ENCODE assay signal across 1 cellular context in the genomic region with DNA sequence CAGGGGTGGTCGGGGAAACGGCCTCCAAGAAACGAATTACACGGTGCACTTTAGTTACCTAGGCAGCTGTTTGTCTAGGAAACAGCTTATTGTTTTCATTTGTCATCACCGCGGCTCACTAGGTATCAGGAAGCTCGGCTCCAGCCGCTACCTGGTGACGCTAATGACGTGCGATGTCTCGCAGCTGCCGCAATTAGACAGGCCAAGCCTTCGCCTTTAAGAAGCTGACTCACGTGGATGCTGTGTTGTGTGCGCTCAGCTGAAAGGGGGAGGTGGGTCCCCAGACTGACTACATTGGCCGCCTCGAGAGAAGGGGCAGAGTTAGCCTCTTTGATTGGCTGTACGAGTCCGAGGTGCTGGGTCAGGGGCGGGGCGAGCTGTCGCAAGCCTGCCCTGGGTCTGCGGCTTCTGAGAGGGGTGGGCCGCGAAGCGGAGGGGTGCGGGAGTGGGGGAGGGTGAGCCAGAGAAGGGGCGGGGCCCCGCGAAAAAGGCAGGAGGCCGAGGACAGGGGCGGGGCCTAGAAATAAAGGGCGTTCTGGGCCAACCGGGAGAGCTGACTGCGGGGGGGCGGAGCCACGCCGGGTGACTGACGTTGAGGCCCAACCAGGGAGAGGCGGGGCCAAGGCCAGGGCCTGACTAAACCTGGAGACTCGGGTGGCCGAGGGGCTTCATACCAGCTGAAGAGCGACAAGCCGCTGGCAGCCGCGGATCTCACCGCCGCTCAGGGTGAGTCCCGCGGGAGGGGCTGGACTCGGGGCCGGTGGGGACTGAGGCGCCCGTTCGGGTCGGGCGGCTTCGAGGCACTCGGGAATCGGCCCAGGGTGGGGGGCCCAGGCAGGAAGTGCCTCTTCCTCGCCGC.
A peak's percentile ranks its signal among the peaks of the same experiment; 100 is the strongest.
TF ChIP-seq lines count a peak whose summit lies in the region.

YPEL5 (plus strand) TSS at position 671 of the 859 bp plus-strand sequence. CDS start 9,645 bp downstream, outside the sequence.

TF ChIP-seq in HEK293, 187 proteins besides CTCF, POLR2A, EP300 and RAD21 (continued from another document and continues in another):
- TF ChIP-seq, protein P1, sequence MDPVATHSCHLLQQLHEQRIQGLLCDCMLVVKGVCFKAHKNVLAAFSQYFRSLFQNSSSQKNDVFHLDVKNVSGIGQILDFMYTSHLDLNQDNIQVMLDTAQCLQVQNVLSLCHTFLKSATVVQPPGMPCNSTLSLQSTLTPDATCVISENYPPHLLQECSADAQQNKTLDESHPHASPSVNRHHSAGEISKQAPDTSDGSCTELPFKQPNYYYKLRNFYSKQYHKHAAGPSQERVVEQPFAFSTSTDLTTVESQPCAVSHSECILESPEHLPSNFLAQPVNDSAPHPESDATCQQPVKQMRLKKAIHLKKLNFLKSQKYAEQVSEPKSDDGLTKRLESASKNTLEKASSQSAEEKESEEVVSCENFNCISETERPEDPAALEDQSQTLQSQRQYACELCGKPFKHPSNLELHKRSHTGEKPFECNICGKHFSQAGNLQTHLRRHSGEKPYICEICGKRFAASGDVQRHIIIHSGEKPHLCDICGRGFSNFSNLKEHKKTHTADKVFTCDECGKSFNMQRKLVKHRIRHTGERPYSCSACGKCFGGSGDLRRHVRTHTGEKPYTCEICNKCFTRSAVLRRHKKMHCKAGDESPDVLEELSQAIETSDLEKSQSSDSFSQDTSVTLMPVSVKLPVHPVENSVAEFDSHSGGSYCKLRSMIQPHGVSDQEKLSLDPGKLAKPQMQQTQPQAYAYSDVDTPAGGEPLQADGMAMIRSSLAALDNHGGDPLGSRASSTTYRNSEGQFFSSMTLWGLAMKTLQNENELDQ (tag by site-specific recombination; IDR thresholded peaks at IDR 0.05; ENCODE audit: low read depth), result no peak
- TF ChIP-seq PRDM1 (tag by site-specific recombination; IDR thresholded peaks at IDR 0.05) (no peak), ZNF837 (tag by site-specific recombination; IDR thresholded peaks at IDR 0.05) (no peak), ZSCAN16 (tag by site-specific recombination; IDR thresholded peaks at IDR 0.05) (no peak), ZNF529 (tag by site-specific recombination; IDR thresholded peaks at IDR 0.05; ENCODE audit: insufficient replicate concordance) (no peak), ZNF433 (tag by site-specific recombination; IDR thresholded peaks at IDR 0.05; ENCODE audit: low read depth) (no peak), ZNF223 (tag by site-specific recombination; IDR thresholded peaks at IDR 0.05) (no peak), HIC1 (tag by site-specific recombination; IDR thresholded peaks at IDR 0.05) (no peak), SALL2 (tag by site-specific recombination; IDR thresholded peaks at IDR 0.05; ENCODE audit: borderline replicate concordance) (no peak), OSR2 (tag by site-specific recombination; IDR thresholded peaks at IDR 0.05) (peak; percentile 80), ZNF548 (tag by site-specific recombination; IDR thresholded peaks at IDR 0.05) (no peak), ZNF16 (tag by site-specific recombination; IDR thresholded peaks at IDR 0.05; ENCODE audit: low read depth) (no peak), KLF9 (tag by site-specific recombination; IDR thresholded peaks at IDR 0.05; ENCODE audit: low read depth) (0 out of 2 replicates have a peak, but pooled peaks have one; percentile 55), ZNF140 (tag by site-specific recombination; IDR thresholded peaks at IDR 0.05) (no peak), ZNF658 (tag by site-specific recombination; IDR thresholded peaks at IDR 0.05) (no peak), HOXD13 (CRISPR knock-in tag; IDR thresholded peaks at IDR 0.05; ENCODE audit: borderline replicate concordance) (no peak), ZFP3 (tag by site-specific recombination; IDR thresholded peaks at IDR 0.05; ENCODE audit: low read depth) (no peak), ZNF132 (tag by site-specific recombination; IDR thresholded peaks at IDR 0.05; ENCODE audit: borderline replicate concordance) (no peak), SP7 (tag by site-specific recombination; IDR thresholded peaks at IDR 0.05) (0 out of 2 replicates have a peak, but pooled peaks have one; percentile 19), SCRT1 (tag by site-specific recombination; IDR thresholded peaks at IDR 0.05; ENCODE audit: borderline replicate concordance) (no peak), YY1 (tag by site-specific recombination; IDR thresholded peaks at IDR 0.05) (no peak), FEZF1 (tag by site-specific recombination; IDR thresholded peaks at IDR 0.05) (no peak), ZBTB17 (tag by site-specific recombination; IDR thresholded peaks at IDR 0.05) (peak; percentile 67; the same call in 1 of the 2 replicates), ZNF501 (tag by site-specific recombination; IDR thresholded peaks at IDR 0.05) (no peak), ZNF266 (tag by site-specific recombination; IDR thresholded peaks at IDR 0.05; ENCODE audit: low read depth) (no peak), ZNF19 (tag by site-specific recombination; IDR thresholded peaks at IDR 0.05; ENCODE audit: low read depth) (no peak), ZNF449 (tag by site-specific recombination; IDR thresholded peaks at IDR 0.05) (peak; percentile 61; the same call in 1 of the 2 replicates), MZF1 (tag by site-specific recombination; IDR thresholded peaks at IDR 0.05; ENCODE audit: borderline replicate concordance) (no peak), ZBTB11 (tag by site-specific recombination; conservative IDR thresholded peaks at IDR 0.05; ENCODE audit: low read depth) (no peak), KLF7 (tag by site-specific recombination; IDR thresholded peaks at IDR 0.05; ENCODE audit: borderline replicate concordance) (no peak), ZBTB48 (tag by site-specific recombination; IDR thresholded peaks at IDR 0.05) (peak; percentile 76; the same call in 1 of the 2 replicates), ZNF146 (tag by site-specific recombination; IDR thresholded peaks at IDR 0.05) (no peak), OVOL3 (tag by site-specific recombination; IDR thresholded peaks at IDR 0.05) (no peak), ZBTB8A (tag by site-specific recombination; IDR thresholded peaks at IDR 0.05) (no peak)
- TF ChIP-seq, protein P2, sequence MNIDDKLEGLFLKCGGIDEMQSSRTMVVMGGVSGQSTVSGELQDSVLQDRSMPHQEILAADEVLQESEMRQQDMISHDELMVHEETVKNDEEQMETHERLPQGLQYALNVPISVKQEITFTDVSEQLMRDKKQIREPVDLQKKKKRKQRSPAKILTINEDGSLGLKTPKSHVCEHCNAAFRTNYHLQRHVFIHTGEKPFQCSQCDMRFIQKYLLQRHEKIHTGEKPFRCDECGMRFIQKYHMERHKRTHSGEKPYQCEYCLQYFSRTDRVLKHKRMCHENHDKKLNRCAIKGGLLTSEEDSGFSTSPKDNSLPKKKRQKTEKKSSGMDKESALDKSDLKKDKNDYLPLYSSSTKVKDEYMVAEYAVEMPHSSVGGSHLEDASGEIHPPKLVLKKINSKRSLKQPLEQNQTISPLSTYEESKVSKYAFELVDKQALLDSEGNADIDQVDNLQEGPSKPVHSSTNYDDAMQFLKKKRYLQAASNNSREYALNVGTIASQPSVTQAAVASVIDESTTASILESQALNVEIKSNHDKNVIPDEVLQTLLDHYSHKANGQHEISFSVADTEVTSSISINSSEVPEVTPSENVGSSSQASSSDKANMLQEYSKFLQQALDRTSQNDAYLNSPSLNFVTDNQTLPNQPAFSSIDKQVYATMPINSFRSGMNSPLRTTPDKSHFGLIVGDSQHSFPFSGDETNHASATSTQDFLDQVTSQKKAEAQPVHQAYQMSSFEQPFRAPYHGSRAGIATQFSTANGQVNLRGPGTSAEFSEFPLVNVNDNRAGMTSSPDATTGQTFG (tag by site-specific recombination; IDR thresholded peaks at IDR 0.05; ENCODE audit: borderline replicate concordance), result no peak
- TF ChIP-seq, protein P3, sequence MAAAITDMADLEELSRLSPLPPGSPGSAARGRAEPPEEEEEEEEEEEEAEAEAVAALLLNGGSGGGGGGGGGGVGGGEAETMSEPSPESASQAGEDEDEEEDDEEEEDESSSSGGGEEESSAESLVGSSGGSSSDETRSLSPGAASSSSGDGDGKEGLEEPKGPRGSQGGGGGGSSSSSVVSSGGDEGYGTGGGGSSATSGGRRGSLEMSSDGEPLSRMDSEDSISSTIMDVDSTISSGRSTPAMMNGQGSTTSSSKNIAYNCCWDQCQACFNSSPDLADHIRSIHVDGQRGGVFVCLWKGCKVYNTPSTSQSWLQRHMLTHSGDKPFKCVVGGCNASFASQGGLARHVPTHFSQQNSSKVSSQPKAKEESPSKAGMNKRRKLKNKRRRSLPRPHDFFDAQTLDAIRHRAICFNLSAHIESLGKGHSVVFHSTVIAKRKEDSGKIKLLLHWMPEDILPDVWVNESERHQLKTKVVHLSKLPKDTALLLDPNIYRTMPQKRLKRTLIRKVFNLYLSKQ (tag by site-specific recombination; IDR thresholded peaks at IDR 0.05; ENCODE audit: borderline replicate concordance), result no peak
- TF ChIP-seq, protein P4, sequence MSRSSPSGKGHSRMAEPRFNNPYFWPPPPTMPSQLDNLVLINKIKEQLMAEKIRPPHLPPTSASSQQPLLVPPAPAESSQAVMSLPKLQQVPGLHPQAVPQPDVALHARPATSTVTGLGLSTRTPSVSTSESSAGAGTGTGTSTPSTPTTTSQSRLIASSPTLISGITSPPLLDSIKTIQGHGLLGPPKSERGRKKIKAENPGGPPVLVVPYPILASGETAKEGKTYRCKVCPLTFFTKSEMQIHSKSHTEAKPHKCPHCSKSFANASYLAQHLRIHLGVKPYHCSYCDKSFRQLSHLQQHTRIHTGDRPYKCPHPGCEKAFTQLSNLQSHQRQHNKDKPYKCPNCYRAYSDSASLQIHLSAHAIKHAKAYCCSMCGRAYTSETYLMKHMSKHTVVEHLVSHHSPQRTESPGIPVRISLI (tag by site-specific recombination; IDR thresholded peaks at IDR 0.05), result no peak
- TF ChIP-seq, protein P5, sequence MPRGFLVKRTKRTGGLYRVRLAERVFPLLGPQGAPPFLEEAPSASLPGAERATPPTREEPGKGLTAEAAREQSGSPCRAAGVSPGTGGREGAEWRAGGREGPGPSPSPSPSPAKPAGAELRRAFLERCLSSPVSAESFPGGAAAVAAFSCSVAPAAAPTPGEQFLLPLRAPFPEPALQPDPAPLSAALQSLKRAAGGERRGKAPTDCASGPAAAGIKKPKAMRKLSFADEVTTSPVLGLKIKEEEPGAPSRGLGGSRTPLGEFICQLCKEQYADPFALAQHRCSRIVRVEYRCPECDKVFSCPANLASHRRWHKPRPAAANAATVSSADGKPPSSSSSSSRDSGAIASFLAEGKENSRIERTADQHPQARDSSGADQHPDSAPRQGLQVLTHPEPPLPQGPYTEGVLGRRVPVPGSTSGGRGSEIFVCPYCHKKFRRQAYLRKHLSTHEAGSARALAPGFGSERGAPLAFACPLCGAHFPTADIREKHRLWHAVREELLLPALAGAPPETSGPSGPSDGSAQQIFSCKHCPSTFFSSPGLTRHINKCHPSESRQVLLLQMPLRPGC (tag by site-specific recombination; IDR thresholded peaks at IDR 0.05), result no peak
- TF ChIP-seq, protein P6, sequence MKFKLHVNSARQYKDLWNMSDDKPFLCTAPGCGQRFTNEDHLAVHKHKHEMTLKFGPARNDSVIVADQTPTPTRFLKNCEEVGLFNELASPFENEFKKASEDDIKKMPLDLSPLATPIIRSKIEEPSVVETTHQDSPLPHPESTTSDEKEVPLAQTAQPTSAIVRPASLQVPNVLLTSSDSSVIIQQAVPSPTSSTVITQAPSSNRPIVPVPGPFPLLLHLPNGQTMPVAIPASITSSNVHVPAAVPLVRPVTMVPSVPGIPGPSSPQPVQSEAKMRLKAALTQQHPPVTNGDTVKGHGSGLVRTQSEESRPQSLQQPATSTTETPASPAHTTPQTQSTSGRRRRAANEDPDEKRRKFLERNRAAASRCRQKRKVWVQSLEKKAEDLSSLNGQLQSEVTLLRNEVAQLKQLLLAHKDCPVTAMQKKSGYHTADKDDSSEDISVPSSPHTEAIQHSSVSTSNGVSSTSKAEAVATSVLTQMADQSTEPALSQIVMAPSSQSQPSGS (tag by site-specific recombination; IDR thresholded peaks at IDR 0.05; ENCODE audit: low read depth), result no peak
